ENCODE assay signal across 1 cellular context in the genomic region with DNA sequence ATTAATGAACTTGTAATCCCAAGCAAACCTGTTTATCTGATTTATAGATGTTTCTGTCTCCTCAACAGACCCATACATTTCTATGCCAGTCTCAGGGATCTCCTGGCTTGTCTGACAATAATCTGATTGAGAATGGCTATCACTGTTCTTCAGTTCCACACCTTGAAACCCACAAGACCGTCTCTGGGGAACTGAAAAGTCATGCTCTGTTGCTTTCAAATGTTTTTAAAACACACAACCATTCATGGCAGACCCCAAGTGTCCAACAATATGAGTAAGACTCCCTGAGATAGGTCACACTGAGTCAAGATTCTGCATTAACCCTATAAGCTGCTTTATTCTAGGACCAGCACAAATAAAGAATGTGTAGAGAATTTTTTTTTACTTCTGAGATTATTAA.
TF ChIP-seq lines count a peak whose summit lies in the region.

No MANE protein-coding gene starts in this region.

TF ChIP-seq in GM23338, 12 proteins besides CTCF, POLR2A, EP300 and RAD21 (continued from another document):
- TF ChIP-seq, protein P1, sequence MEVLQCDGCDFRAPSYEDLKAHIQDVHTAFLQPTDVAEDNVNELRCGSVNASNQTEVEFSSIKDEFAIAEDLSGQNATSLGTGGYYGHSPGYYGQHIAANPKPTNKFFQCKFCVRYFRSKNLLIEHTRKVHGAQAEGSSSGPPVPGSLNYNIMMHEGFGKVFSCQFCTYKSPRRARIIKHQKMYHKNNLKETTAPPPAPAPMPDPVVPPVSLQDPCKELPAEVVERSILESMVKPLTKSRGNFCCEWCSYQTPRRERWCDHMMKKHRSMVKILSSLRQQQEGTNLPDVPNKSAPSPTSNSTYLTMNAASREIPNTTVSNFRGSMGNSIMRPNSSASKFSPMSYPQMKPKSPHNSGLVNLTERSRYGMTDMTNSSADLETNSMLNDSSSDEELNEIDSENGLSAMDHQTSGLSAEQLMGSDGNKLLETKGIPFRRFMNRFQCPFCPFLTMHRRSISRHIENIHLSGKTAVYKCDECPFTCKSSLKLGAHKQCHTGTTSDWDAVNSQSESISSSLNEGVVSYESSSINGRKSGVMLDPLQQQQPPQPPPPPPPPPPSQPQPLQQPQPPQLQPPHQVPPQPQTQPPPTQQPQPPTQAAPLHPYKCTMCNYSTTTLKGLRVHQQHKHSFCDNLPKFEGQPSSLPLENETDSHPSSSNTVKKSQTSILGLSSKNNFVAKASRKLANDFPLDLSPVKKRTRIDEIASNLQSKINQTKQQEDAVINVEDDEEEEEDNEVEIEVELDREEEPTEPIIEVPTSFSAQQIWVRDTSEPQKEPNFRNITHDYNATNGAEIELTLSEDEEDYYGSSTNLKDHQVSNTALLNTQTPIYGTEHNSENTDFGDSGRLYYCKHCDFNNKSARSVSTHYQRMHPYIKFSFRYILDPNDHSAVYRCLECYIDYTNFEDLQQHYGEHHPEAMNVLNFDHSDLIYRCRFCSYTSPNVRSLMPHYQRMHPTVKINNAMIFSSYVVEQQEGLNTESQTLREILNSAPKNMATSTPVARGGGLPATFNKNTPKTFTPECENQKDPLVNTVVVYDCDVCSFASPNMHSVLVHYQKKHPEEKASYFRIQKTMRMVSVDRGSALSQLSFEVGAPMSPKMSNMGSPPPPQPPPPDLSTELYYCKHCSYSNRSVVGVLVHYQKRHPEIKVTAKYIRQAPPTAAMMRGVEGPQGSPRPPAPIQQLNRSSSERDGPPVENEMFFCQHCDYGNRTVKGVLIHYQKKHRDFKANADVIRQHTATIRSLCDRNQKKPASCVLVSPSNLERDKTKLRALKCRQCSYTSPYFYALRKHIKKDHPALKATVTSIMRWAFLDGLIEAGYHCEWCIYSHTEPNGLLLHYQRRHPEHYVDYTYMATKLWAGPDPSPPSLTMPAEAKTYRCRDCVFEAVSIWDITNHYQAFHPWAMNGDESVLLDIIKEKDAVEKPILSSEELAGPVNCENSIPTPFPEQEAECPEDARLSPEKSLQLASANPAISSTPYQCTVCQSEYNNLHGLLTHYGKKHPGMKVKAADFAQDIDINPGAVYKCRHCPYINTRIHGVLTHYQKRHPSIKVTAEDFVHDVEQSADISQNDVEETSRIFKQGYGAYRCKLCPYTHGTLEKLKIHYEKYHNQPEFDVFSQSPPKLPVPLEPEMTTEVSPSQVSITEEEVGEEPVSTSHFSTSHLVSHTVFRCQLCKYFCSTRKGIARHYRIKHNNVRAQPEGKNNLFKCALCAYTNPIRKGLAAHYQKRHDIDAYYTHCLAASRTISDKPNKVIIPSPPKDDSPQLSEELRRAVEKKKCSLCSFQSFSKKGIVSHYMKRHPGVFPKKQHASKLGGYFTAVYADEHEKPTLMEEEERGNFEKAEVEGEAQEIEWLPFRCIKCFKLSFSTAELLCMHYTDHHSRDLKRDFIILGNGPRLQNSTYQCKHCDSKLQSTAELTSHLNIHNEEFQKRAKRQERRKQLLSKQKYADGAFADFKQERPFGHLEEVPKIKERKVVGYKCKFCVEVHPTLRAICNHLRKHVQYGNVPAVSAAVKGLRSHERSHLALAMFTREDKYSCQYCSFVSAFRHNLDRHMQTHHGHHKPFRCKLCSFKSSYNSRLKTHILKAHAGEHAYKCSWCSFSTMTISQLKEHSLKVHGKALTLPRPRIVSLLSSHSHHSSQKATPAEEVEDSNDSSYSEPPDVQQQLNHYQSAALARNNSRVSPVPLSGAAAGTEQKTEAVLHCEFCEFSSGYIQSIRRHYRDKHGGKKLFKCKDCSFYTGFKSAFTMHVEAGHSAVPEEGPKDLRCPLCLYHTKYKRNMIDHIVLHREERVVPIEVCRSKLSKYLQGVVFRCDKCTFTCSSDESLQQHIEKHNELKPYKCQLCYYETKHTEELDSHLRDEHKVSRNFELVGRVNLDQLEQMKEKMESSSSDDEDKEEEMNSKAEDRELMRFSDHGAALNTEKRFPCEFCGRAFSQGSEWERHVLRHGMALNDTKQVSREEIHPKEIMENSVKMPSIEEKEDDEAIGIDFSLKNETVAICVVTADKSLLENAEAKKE (CRISPR knock-in tag; IDR thresholded peaks at IDR 0.05): no peak
- no peak for TF ChIP-seq STAT1 (IDR thresholded peaks at IDR 0.05; ENCODE audit: unreplicated experiment)
- TF ChIP-seq POLR2AphosphoS5 (IDR thresholded peaks at IDR 0.05; ENCODE audit: low read depth): no peak
- TF ChIP-seq EZH2 (IDR thresholded peaks at IDR 0.05; ENCODE audit: low read depth, unreplicated experiment): no peak
